8 cellular contexts compared by ENCODE assay signal in genomic region chr9:128276574-128277270, GRCh38. TPM values are rescaled to one million over a fixed set of nuclear protein-coding genes. Genes with fewer than 3 reads are reported as not detected.
DNase-seq lines count a peak whose midpoint lies in the region; ATAC-seq and TF ChIP-seq lines count a peak whose summit lies in the region.

No MANE protein-coding gene starts in this region.

- H3K27ac ChIP-seq in PC-3 (ENCODE audit: low read length) (peak overlapping the region; percentile 11; the same call in 1 of the 2 replicates), lung (ENCODE audit: low read depth in 1 of 2, low read length in 1 of 2) (peak overlapping the region; percentile 79 to 84), urinary bladder (ENCODE audit: low read depth) (peak overlapping the region; percentile 76)

- H3K27me3 Mint-ChIP-seq in activated T-cell treated with anti-CD3 and anti-CD28 coated beads, Interleukin-2, amount 50 U/mL, for 4 hours (ENCODE audit: low read depth): no peaks in the 10 kb centered on the region

- H3K9me3 ChIP-seq in PC-3 (ENCODE audit: low read length) (no peaks in the 10 kb centered on the region), lung (ENCODE audit: control insufficient read depth in 2 of 2, insufficient read depth in 1 of 2, low read length in 1 of 2) (no peaks in the 10 kb centered on the region)

- no peaks in the 10 kb centered on the region for H4K20me1 ChIP-seq in PC-3 (ENCODE audit: low read length)

- H2AFZ ChIP-seq in PC-3 (ENCODE audit: low read length): peak overlapping the region; percentile 80

- peaks cover 3% of the 10 kb centered on the region for H3F3A ChIP-seq in PC-3 (ENCODE audit: low read length, unreplicated experiment)

- CTCF ChIA-PET in PC-3 (lab: Charles Lee): no interaction called here

- H3K4me3 ChIP-seq in PC-3 (ENCODE audit: low read length) (peak overlapping the region; percentile 99), lung (peak overlapping the region; percentile 74), urinary bladder (ENCODE audit: low read depth, low read length) (peak overlapping the region; percentile 45)

- peaks cover 28% of the 10 kb centered on the region for H3K4me1 Mint-ChIP-seq in activated T-cell treated with anti-CD3 and anti-CD28 coated beads, Interleukin-2, amount 50 U/mL, for 4 hours (ENCODE audit: low read depth)

- peak overlapping the region; percentile 97 for H3K4me2 ChIP-seq in PC-3 (ENCODE audit: low read length)

- no peaks in the 10 kb centered on the region for H3K27me3 ChIP-seq in PC-3 (ENCODE audit: low read length)
- no peaks in the 10 kb centered on the region for H3K27me3 ChIP-seq in lung (ENCODE audit: control insufficient read depth, insufficient read depth)

- peak overlapping the region; percentile 94 for H3K4me3 Mint-ChIP-seq in activated T-cell treated with anti-CD3 and anti-CD28 coated beads, Interleukin-2, amount 50 U/mL, for 4 hours

- H3K36me3 Mint-ChIP-seq in activated T-cell treated with anti-CD3 and anti-CD28 coated beads, Interleukin-2, amount 50 U/mL, for 4 hours (ENCODE audit: insufficient read depth): peaks cover 12% of the 10 kb centered on the region

- POLR2A ChIA-PET in PC-3 (lab: Charles Lee; ENCODE audit: unreplicated experiment): no interaction called here

- H3K4me1 ChIP-seq in PC-3 (ENCODE audit: insufficient read depth, low read length) (peaks cover 17% of the 10 kb centered on the region), lung (ENCODE audit: control insufficient read depth in 2 of 2, insufficient read depth in 2 of 2, low read length in 2 of 2) (peaks cover 0 to 10% of the 10 kb centered on the region in 2 donors), urinary bladder (ENCODE audit: insufficient read depth) (no peaks in the 10 kb centered on the region)

- H3K36me3 ChIP-seq in PC-3 (ENCODE audit: low read depth, low read length): no peaks in the 10 kb centered on the region; the same call in 1 of the 2 replicates
- H3K36me3 ChIP-seq in lung (ENCODE audit: control insufficient read depth in 2 of 2, insufficient read depth in 2 of 2, low read length in 2 of 2): peaks cover 0 to 8% of the 10 kb centered on the region in 2 donors
- H3K36me3 ChIP-seq in urinary bladder (ENCODE audit: insufficient read depth): no peaks in the 10 kb centered on the region

- no peaks in the 10 kb centered on the region for H3K9me2 ChIP-seq in PC-3 (replicated peaks; ENCODE audit: low read length)

- peaks cover 41% of the 10 kb centered on the region for H3K79me2 ChIP-seq in PC-3 (ENCODE audit: low read length)

- no peak for DNase-seq in activated T-cell treated with anti-CD3 and anti-CD28 coated beads, Interleukin-2, amount 50 U/mL, for 4 hours
- DNase-seq in activated T-cell treated with anti-CD3 and anti-CD28 coated beads, Interleukin-2, amount 50 U/mL, for 48 hours: no peak
- DNase-seq in PC-3: no peak
- peak; percentile 47 for DNase-seq in dermis blood vessel endothelial cell
- no peak for DNase-seq in lung (ENCODE audit: low spot score)
- no peak for DNase-seq in OCI-M1 (lab: John Stamatoyannopoulos, UW)
- no peak for DNase-seq in SKM-1 (lab: John Stamatoyannopoulos, UW; ENCODE audit: unreplicated experiment)

- TF ChIP-seq CTCF in PC-3 (conservative IDR thresholded peaks at IDR 0.05; ENCODE audit: low read depth, low read length): no peak
- no peak for TF ChIP-seq CTCF in lung (IDR thresholded peaks at IDR 0.05; ENCODE audit: control extremely low read depth, extremely low read depth)

- intact Hi-C loops in PC-3 (cut with micrococcal nuclease): loop anchor here (5.0 kb wide), 1 partner anchor 74 kb away; the partner anchor contains the start of gene DNM1

- H3K9me3 Mint-ChIP-seq in activated T-cell treated with anti-CD3 and anti-CD28 coated beads, Interleukin-2, amount 50 U/mL, for 4 hours: no peaks in the 10 kb centered on the region

- WGBS in lung, 2 donors: 12 to 18% methylated on average over 23 of the region's 23 CpGs
- 5% methylated on average over 23 of the region's 23 CpGs for WGBS in urinary bladder

- ATAC-seq in activated T-cell treated with anti-CD3 and anti-CD28 coated beads, Interleukin-2, amount 50 U/mL, for 4 hours: no peak
- peak; percentile 41 for ATAC-seq in PC-3
- ATAC-seq in lung (ENCODE audit: insufficient read depth, low FRiP score): peak; percentile 3

- BruUV-seq in PC-3 (replicated peaks; lab: Mats Ljungman, UMichigan): TSS peak; percentile 63

- peak overlapping the region; percentile 86 for H3K9ac ChIP-seq in PC-3 (ENCODE audit: low read length)

RNA-seq across cellular contexts. Expression of gene SWI5, which starts 0.6 kb away (rescaled TPM):
- total RNA-seq in activated T-cell treated with anti-CD3 and anti-CD28 coated beads, Interleukin-2, amount 50 U/mL, for 4 hours: 10 to 100 TPM; 18.6 to 19.5 (median 19.1) TPM
- total RNA-seq in PC-3 (2014; rRNA removed) (63.1 and 66.8 TPM in 2 replicates), dermis blood vessel endothelial cell (26.9 and 29.1 TPM in 2 replicates), lung (10 to 100 TPM; 19.6 to 28.4 TPM), urinary bladder (17.4 TPM)
- polyA plus RNA-seq in lung (10 to 100 TPM; 22.8 to 23.6 TPM), urinary bladder (34.5 TPM)

RNA-seq across cellular contexts. Expression of gene GOLGA2, which starts 0.9 kb away (rescaled TPM):
- 10 to 100 TPM; 39.4 to 48.2 (median 46.5) TPM for total RNA-seq in activated T-cell treated with anti-CD3 and anti-CD28 coated beads, Interleukin-2, amount 50 U/mL, for 4 hours
- total RNA-seq in PC-3 (2014; rRNA removed): 60.5 and 86.1 TPM in 2 replicates
- 68.6 and 76.2 TPM in 2 replicates for total RNA-seq in dermis blood vessel endothelial cell
- total RNA-seq in lung: 100 to 1,000 TPM; 100 to 137 TPM
- polyA plus RNA-seq in lung: 10 to 100 TPM; 56.0 to 79.4 TPM
- 147 TPM for total RNA-seq in urinary bladder
- 88.9 TPM for polyA plus RNA-seq in urinary bladder

RNA-seq across cellular contexts. Expression of gene TRUB2, which starts 45.5 kb away (rescaled TPM):
- 10 to 100 TPM; 64.6 to 71.7 (median 69.7) TPM for total RNA-seq in activated T-cell treated with anti-CD3 and anti-CD28 coated beads, Interleukin-2, amount 50 U/mL, for 4 hours
- 24.9 and 32.2 TPM in 2 replicates for total RNA-seq in PC-3 (2014; rRNA removed)
- total RNA-seq in dermis blood vessel endothelial cell: 16.2 and 24.9 TPM in 2 replicates
- total RNA-seq in lung: 10 to 100 TPM; 17.2 to 28.9 TPM
- polyA plus RNA-seq in lung: 10 to 100 TPM; 14.6 to 17.1 TPM
- total RNA-seq in urinary bladder: 13.7 TPM
- 14.8 TPM for polyA plus RNA-seq in urinary bladder

RNA-seq across cellular contexts. Expression of gene COQ4, which starts 45.9 kb away (rescaled TPM):
- total RNA-seq in activated T-cell treated with anti-CD3 and anti-CD28 coated beads, Interleukin-2, amount 50 U/mL, for 4 hours: 10 to 100 TPM; 60.7 to 63.9 (median 62.4) TPM
- 28.1 and 31.3 TPM in 2 replicates for total RNA-seq in PC-3 (2014; rRNA removed)
- 29.2 and 35.6 TPM in 2 replicates for total RNA-seq in dermis blood vessel endothelial cell
- 10 to 100 TPM; 32.4 to 63.8 TPM for total RNA-seq in lung
- polyA plus RNA-seq in lung: 10 to 100 TPM; 40.8 to 57.5 TPM
- 23.1 TPM for total RNA-seq in urinary bladder
- 41.6 TPM for polyA plus RNA-seq in urinary bladder

Comparison
In these comparisons a context has a peak if more than half of its experiments do, and no peak if none do; other contexts are left out.
1. ATAC-seq: peak in PC-3 (single experiment) and lung (single experiment); none in activated T-cell treated with anti-CD3 and anti-CD28 coated beads, Interleukin-2, amount 50 U/mL, for 4 hours (0 of 2).
2. H3K27ac ChIP-seq: peak in every context shown above with its lines; median percentile 82 in lung; 76 in urinary bladder; 11 in PC-3.
3. H3K4me3 ChIP-seq: peak in every context shown above with its lines; median percentile 99 in PC-3; 74 in lung; 45 in urinary bladder.